ENCODE assay signal across 1 cellular context in the genomic region with DNA sequence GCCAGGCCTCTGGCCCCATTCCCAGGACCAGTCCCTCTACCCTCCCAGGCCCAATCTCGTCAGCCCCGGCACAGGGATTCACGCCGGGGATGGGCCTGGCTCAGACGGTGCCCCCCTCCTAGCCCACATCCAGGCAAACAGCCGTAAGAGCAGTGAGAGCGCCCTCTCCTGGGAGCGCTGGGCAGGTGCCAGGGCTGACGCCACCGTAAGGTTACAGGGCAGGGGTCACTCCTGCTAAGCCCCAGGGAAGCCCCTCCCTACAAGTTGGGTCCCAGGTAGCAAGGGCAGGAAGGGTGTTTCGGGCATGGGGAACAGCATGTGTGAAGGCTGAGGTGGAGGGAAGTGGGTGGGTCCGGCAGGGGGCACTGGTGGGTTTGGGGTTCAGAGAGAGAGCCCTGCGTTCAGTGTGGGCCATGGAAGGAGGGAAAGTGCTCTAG.
TF ChIP-seq lines count a peak whose summit lies in the region.

No MANE protein-coding gene starts in this region.

TF ChIP-seq in Ishikawa, 13 proteins besides CTCF, POLR2A, EP300 and RAD21 (continued from another document):
- TF ChIP-seq, protein P1, sequence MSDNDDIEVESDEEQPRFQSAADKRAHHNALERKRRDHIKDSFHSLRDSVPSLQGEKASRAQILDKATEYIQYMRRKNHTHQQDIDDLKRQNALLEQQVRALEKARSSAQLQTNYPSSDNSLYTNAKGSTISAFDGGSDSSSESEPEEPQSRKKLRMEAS (IDR thresholded peaks at IDR 0.05), result no peak
- no peak for TF ChIP-seq CREB1 (IDR thresholded peaks at IDR 0.05; ENCODE audit: low read depth)
- TF ChIP-seq CEBPB (IDR thresholded peaks at IDR 0.05), result no peak
- TF ChIP-seq, protein P2, sequence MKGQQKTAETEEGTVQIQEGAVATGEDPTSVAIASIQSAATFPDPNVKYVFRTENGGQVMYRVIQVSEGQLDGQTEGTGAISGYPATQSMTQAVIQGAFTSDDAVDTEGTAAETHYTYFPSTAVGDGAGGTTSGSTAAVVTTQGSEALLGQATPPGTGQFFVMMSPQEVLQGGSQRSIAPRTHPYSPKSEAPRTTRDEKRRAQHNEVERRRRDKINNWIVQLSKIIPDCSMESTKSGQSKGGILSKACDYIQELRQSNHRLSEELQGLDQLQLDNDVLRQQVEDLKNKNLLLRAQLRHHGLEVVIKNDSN (IDR thresholded peaks at IDR 0.05), result no peak
- no peak for TF ChIP-seq YY1 (IDR thresholded peaks at IDR 0.05; ENCODE audit: low read depth)
- TF ChIP-seq EGR1 (IDR thresholded peaks at IDR 0.05), result no peak
- TF ChIP-seq TAF1 (IDR thresholded peaks at IDR 0.05; ENCODE audit: low read depth), result no peak
- TF ChIP-seq TEAD4 (IDR thresholded peaks at IDR 0.05), result no peak
- TF ChIP-seq NFIC (IDR thresholded peaks at IDR 0.05), result no peak
- TF ChIP-seq FOXM1 (IDR thresholded peaks at IDR 0.05; ENCODE audit: borderline replicate concordance, low read depth), result no peak
